In the genomic region with DNA sequence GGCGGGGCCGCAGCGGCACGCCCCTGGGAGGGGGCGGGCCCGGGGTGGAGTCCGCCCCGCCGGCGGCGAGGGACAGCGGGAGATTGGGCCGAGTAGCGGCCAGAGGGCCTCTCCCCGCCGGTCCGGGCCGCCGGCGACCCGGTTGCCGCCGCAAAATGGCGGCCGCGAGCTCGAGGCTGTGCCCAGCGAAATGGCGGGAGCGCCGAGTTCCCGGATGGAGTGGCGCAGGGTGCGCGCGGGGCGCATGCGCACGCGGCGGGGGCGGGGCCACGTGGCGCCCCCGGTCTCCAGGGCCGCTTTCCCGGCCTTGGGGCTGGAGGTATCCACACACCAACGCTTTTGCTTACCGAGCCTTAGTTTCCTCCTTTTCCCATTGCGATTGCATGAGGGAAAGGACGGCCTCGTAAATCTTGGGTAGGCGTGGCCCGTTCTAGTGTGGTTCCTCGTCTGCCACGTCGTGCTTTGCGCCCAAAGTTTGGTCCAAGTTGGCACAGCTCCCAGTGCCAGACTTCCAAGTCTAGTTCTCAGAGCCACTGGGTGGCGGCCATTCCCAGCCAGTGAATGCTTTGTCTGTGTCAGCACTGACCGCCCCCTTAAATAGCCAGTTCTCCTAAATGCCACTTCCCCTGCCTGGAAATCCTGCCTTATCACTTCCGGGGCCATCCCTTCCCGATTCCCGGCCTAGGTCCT, we compare ENCODE assay signal across 1 cellular context.
TF ChIP-seq lines count a peak whose summit lies in the region.

No MANE protein-coding gene starts in this region.

TF ChIP-seq in K562, 482 proteins besides CTCF, POLR2A, EP300 and RAD21 (continued from another document and continues in another):
- peak in 1 of 2 experiments; percentile 68; a peak in 2 of 4 replicates for TF ChIP-seq TEAD1 (CRISPR knock-in tag; IDR thresholded peaks at IDR 0.05)
- TF ChIP-seq FOXP1 (CRISPR knock-in tag; IDR thresholded peaks at IDR 0.05) = no peak; the same call in 1 of the 2 replicates
- no peak for TF ChIP-seq KLF10 (CRISPR knock-in tag; IDR thresholded peaks at IDR 0.05)
- TF ChIP-seq ETV6 (IDR thresholded peaks at IDR 0.05; ENCODE audit: borderline replicate concordance in 1 of 2, low read depth in 2 of 2, low read length in 1 of 2) = no peak
- no peak for TF ChIP-seq ETV6 (CRISPR knock-in tag; IDR thresholded peaks at IDR 0.05; ENCODE audit: borderline replicate concordance)
- TF ChIP-seq, protein P1, sequence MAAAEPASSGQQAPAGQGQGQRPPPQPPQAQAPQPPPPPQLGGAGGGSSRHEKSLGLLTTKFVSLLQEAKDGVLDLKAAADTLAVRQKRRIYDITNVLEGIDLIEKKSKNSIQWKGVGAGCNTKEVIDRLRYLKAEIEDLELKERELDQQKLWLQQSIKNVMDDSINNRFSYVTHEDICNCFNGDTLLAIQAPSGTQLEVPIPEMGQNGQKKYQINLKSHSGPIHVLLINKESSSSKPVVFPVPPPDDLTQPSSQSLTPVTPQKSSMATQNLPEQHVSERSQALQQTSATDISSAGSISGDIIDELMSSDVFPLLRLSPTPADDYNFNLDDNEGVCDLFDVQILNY (CRISPR knock-in tag; IDR thresholded peaks at IDR 0.05) = no peak
- no peak for TF ChIP-seq EWSR1 (IDR thresholded peaks at IDR 0.05; ENCODE audit: borderline replicate concordance, low read depth, partially characterized antibody)
- TF ChIP-seq NEUROD1 (IDR thresholded peaks at IDR 0.05; ENCODE audit: borderline replicate concordance, low read depth, low read length, partially characterized antibody) = no peak
- TF ChIP-seq CEBPB (tag; IDR thresholded peaks at IDR 0.05) = no peak
- no peak for TF ChIP-seq TAF9B (IDR thresholded peaks at IDR 0.05; ENCODE audit: partially characterized antibody)
- no peak for TF ChIP-seq RHOXF2B (CRISPR knock-in tag; conservative IDR thresholded peaks at IDR 0.05)
- no peak for TF ChIP-seq FOS (IDR thresholded peaks at IDR 0.05; ENCODE audit: extremely low read depth, insufficient read length)
- TF ChIP-seq, protein P2, sequence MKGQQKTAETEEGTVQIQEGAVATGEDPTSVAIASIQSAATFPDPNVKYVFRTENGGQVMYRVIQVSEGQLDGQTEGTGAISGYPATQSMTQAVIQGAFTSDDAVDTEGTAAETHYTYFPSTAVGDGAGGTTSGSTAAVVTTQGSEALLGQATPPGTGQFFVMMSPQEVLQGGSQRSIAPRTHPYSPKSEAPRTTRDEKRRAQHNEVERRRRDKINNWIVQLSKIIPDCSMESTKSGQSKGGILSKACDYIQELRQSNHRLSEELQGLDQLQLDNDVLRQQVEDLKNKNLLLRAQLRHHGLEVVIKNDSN (CRISPR knock-in tag; IDR thresholded peaks at IDR 0.05) = peak; percentile 81
- TF ChIP-seq SREBF2 (CRISPR knock-in tag; IDR thresholded peaks at IDR 0.05) = no peak
- TF ChIP-seq PHB2 (IDR thresholded peaks at IDR 0.05; ENCODE audit: low read depth) = no peak
- TF ChIP-seq, protein P3, sequence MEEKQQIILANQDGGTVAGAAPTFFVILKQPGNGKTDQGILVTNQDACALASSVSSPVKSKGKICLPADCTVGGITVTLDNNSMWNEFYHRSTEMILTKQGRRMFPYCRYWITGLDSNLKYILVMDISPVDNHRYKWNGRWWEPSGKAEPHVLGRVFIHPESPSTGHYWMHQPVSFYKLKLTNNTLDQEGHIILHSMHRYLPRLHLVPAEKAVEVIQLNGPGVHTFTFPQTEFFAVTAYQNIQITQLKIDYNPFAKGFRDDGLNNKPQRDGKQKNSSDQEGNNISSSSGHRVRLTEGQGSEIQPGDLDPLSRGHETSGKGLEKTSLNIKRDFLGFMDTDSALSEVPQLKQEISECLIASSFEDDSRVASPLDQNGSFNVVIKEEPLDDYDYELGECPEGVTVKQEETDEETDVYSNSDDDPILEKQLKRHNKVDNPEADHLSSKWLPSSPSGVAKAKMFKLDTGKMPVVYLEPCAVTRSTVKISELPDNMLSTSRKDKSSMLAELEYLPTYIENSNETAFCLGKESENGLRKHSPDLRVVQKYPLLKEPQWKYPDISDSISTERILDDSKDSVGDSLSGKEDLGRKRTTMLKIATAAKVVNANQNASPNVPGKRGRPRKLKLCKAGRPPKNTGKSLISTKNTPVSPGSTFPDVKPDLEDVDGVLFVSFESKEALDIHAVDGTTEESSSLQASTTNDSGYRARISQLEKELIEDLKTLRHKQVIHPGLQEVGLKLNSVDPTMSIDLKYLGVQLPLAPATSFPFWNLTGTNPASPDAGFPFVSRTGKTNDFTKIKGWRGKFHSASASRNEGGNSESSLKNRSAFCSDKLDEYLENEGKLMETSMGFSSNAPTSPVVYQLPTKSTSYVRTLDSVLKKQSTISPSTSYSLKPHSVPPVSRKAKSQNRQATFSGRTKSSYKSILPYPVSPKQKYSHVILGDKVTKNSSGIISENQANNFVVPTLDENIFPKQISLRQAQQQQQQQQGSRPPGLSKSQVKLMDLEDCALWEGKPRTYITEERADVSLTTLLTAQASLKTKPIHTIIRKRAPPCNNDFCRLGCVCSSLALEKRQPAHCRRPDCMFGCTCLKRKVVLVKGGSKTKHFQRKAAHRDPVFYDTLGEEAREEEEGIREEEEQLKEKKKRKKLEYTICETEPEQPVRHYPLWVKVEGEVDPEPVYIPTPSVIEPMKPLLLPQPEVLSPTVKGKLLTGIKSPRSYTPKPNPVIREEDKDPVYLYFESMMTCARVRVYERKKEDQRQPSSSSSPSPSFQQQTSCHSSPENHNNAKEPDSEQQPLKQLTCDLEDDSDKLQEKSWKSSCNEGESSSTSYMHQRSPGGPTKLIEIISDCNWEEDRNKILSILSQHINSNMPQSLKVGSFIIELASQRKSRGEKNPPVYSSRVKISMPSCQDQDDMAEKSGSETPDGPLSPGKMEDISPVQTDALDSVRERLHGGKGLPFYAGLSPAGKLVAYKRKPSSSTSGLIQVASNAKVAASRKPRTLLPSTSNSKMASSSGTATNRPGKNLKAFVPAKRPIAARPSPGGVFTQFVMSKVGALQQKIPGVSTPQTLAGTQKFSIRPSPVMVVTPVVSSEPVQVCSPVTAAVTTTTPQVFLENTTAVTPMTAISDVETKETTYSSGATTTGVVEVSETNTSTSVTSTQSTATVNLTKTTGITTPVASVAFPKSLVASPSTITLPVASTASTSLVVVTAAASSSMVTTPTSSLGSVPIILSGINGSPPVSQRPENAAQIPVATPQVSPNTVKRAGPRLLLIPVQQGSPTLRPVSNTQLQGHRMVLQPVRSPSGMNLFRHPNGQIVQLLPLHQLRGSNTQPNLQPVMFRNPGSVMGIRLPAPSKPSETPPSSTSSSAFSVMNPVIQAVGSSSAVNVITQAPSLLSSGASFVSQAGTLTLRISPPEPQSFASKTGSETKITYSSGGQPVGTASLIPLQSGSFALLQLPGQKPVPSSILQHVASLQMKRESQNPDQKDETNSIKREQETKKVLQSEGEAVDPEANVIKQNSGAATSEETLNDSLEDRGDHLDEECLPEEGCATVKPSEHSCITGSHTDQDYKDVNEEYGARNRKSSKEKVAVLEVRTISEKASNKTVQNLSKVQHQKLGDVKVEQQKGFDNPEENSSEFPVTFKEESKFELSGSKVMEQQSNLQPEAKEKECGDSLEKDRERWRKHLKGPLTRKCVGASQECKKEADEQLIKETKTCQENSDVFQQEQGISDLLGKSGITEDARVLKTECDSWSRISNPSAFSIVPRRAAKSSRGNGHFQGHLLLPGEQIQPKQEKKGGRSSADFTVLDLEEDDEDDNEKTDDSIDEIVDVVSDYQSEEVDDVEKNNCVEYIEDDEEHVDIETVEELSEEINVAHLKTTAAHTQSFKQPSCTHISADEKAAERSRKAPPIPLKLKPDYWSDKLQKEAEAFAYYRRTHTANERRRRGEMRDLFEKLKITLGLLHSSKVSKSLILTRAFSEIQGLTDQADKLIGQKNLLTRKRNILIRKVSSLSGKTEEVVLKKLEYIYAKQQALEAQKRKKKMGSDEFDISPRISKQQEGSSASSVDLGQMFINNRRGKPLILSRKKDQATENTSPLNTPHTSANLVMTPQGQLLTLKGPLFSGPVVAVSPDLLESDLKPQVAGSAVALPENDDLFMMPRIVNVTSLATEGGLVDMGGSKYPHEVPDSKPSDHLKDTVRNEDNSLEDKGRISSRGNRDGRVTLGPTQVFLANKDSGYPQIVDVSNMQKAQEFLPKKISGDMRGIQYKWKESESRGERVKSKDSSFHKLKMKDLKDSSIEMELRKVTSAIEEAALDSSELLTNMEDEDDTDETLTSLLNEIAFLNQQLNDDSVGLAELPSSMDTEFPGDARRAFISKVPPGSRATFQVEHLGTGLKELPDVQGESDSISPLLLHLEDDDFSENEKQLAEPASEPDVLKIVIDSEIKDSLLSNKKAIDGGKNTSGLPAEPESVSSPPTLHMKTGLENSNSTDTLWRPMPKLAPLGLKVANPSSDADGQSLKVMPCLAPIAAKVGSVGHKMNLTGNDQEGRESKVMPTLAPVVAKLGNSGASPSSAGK (IDR thresholded peaks at IDR 0.05) = no peak; the same call in 1 of the 2 replicates
- no peak for TF ChIP-seq ZNF224 (CRISPR knock-in tag; IDR thresholded peaks at IDR 0.05)
- no peak for TF ChIP-seq TEAD2 (tag; IDR thresholded peaks at IDR 0.05)
- TF ChIP-seq MTA2 (IDR thresholded peaks at IDR 0.05; ENCODE audit: low read depth) = no peak
- TF ChIP-seq FOXJ3 (CRISPR knock-in tag; IDR thresholded peaks at IDR 0.05) = no peak
- TF ChIP-seq SNRNP70 (optimal IDR thresholded peaks at IDR 0.05; ENCODE audit: low read depth, low read length) = no peak
- TF ChIP-seq, protein P4, sequence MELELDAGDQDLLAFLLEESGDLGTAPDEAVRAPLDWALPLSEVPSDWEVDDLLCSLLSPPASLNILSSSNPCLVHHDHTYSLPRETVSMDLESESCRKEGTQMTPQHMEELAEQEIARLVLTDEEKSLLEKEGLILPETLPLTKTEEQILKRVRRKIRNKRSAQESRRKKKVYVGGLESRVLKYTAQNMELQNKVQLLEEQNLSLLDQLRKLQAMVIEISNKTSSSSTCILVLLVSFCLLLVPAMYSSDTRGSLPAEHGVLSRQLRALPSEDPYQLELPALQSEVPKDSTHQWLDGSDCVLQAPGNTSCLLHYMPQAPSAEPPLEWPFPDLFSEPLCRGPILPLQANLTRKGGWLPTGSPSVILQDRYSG (tag; conservative IDR thresholded peaks at IDR 0.05; ENCODE audit: low read depth) = peak; percentile 60; the same call in 1 of the 2 replicates
- peak in 1 of 2 experiments; percentile 47; a peak in 2 of 4 replicates for TF ChIP-seq FOXA3 (CRISPR knock-in tag; conservative IDR thresholded peaks at IDR 0.05 in 1 of 2, IDR thresholded peaks at IDR 0.05 in 1 of 2)
- TF ChIP-seq RBM34 (IDR thresholded peaks at IDR 0.05; ENCODE audit: borderline replicate concordance, insufficient read depth, low read length) = no peak
- TF ChIP-seq TRIM28 (IDR thresholded peaks at IDR 0.05) = no peak
- TF ChIP-seq SOX6 (IDR thresholded peaks at IDR 0.05) = 0 out of 2 replicates have a peak, but pooled peaks have one; percentile 3
- TF ChIP-seq RBFOX2 (IDR thresholded peaks at IDR 0.05; ENCODE audit: low read depth, low read length) = peak; percentile 100
- TF ChIP-seq, protein P5, sequence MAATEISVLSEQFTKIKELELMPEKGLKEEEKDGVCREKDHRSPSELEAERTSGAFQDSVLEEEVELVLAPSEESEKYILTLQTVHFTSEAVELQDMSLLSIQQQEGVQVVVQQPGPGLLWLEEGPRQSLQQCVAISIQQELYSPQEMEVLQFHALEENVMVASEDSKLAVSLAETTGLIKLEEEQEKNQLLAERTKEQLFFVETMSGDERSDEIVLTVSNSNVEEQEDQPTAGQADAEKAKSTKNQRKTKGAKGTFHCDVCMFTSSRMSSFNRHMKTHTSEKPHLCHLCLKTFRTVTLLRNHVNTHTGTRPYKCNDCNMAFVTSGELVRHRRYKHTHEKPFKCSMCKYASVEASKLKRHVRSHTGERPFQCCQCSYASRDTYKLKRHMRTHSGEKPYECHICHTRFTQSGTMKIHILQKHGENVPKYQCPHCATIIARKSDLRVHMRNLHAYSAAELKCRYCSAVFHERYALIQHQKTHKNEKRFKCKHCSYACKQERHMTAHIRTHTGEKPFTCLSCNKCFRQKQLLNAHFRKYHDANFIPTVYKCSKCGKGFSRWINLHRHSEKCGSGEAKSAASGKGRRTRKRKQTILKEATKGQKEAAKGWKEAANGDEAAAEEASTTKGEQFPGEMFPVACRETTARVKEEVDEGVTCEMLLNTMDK (IDR thresholded peaks at IDR 0.05; ENCODE audit: borderline replicate concordance, insufficient read depth, low read depth, low read length, poor library complexity, severe bottlenecking) = no peak
- peak; percentile 74 for TF ChIP-seq CXXC5 (CRISPR knock-in tag; IDR thresholded peaks at IDR 0.05)
- TF ChIP-seq, protein P6, sequence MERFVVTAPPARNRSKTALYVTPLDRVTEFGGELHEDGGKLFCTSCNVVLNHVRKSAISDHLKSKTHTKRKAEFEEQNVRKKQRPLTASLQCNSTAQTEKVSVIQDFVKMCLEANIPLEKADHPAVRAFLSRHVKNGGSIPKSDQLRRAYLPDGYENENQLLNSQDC (CRISPR knock-in tag; IDR thresholded peaks at IDR 0.05) = no peak
- TF ChIP-seq FOXJ2 (tag; IDR thresholded peaks at IDR 0.05) = no peak
- no peak for TF ChIP-seq KAT8 (IDR thresholded peaks at IDR 0.05; ENCODE audit: low read depth)
- TF ChIP-seq MECOM (CRISPR knock-in tag; IDR thresholded peaks at IDR 0.05) = no peak
